Comparison of ENCODE assay signal across 28 cellular contexts in genomic region chr15:70433583-70434288, GRCh38.
DNase-seq lines count a peak whose midpoint lies in the region; ATAC-seq and TF ChIP-seq lines count a peak whose summit lies in the region.
"Had no signal": no experiment of that assay in that cellular context is flagged by ENCODE, and none has a peak within 500 bp of the region (broad histone marks: within the 10 kb centered on the region; RNA-seq: fewer than 3 reads in every experiment).

No MANE protein-coding gene starts in this region.

- H2AFZ ChIP-seq in GM23338 = 0 out of 2 replicates have a peak overlapping the region, but pooled peaks have one; percentile 47
- H2AFZ ChIP-seq in OCI-LY3 (ENCODE audit: low read depth, low read length) = no peak overlapping the region
- H2AFZ ChIP-seq in neural progenitor cell (replicated peaks) = no peak overlapping the region

- H3K27me3 ChIP-seq in GM23338 (ENCODE audit: insufficient read depth) (no peaks in the 10 kb centered on the region), OCI-LY3 (ENCODE audit: low read depth, low read length) (no peaks in the 10 kb centered on the region), neural progenitor cell (no peaks in the 10 kb centered on the region), left ventricle myocardium inferior (ENCODE audit: low read depth) (peaks cover 4% of the 10 kb centered on the region)
- H3K27me3 ChIP-seq: BLaER1 treated with 17β-estradiol and CSF1 and Interleukin-3, amounts not matched to agents 10 nM and 100 nM; heart left ventricle; ovary had no signal

- no peaks in the 10 kb centered on the region for H3F3A ChIP-seq in GM23338 (replicated peaks; ENCODE audit: low read depth)
- H3F3A ChIP-seq in neural progenitor cell (ENCODE audit: low read depth) = peaks cover 43% of the 10 kb centered on the region

- DNase-seq in GM23338 (ENCODE audit: low spot score) = no peak
- DNase-seq in islet precursor cell = peak; percentile 73
- DNase-seq in neural progenitor cell (ENCODE audit: low spot score) = no peak
- DNase-seq in SW480 (ENCODE audit: low spot score) = no peak
- no peak for DNase-seq in left ventricle myocardium inferior
- DNase-seq: activated CD4-positive, CD25-positive, alpha-beta regulatory T cell treated with anti-CD3 and anti-CD28 coated beads, Interleukin-2, amount 50 U/mL, for 72 hours; activated CD8-positive, alpha-beta T cell treated with anti-CD3 and anti-CD28 coated beads for 36 hours; amygdala; COR-L47; effector CD8-positive, alpha-beta T cell; GDM1; heart left ventricle; Kasumi-1; NCI-H187; NCI-H526; ovary; RPMI8226; stimulated activated CD4-positive, alpha-beta T cell treated with anti-CD3 and anti-CD28 coated beads, Interleukin-1b, Interleukin-23, amount 100 ng/mL, for 48 hours; stimulated activated CD8-positive, alpha-beta memory T cell treated with anti-CD3 and anti-CD28 coated beads, Interleukin-4, amount 100 ng/mL, for 48 hours; T-helper 17 cell had no signal

- H3K27ac Mint-ChIP-seq in GM23338 = no peak overlapping the region
- no peak overlapping the region for H3K27ac Mint-ChIP-seq in neural progenitor cell
- H3K27ac Mint-ChIP-seq: activated CD8-positive, alpha-beta T cell treated with anti-CD3 and anti-CD28 coated beads for 36 hours; activated naive CD4-positive, alpha-beta T cell treated with anti-CD3 and anti-CD28 coated beads, Interleukin-2, amount 50 U/mL, for 24 hours; activated T-helper 2 cell treated with anti-CD3 and anti-CD28 coated beads, Interferon-gamma antibody, Interleukin-2, Interleukin-4, amounts not matched to agents 10 μg/mL and 5 μg/mL and 100 μg/mL, durations not matched to agents 14 hours and 24 hours and 36 hours; T-helper 17 cell had no signal

- H3K4me1 ChIP-seq in GM23338 (ENCODE audit: insufficient read depth) (no peaks in the 10 kb centered on the region; the same call in 1 of the 2 replicates), OCI-LY3 (ENCODE audit: low read length) (peaks cover 66% of the 10 kb centered on the region), neural progenitor cell (peaks cover 56% of the 10 kb centered on the region), left ventricle myocardium inferior (peaks cover 38% of the 10 kb centered on the region)
- H3K4me1 ChIP-seq: tibial artery had no signal

- H3K9me3 Mint-ChIP-seq in GM23338 (peaks cover 6% of the 10 kb centered on the region; the same call in 2 of the 3 replicates), neural progenitor cell (peaks cover 11% of the 10 kb centered on the region)
- H3K9me3 Mint-ChIP-seq: activated CD8-positive, alpha-beta T cell treated with anti-CD3 and anti-CD28 coated beads for 36 hours; activated naive CD4-positive, alpha-beta T cell treated with anti-CD3 and anti-CD28 coated beads, Interleukin-2, amount 50 U/mL, for 24 hours; activated T-helper 2 cell treated with anti-CD3 and anti-CD28 coated beads, Interferon-gamma antibody, Interleukin-2, Interleukin-4, amounts not matched to agents 10 μg/mL and 5 μg/mL and 100 μg/mL, durations not matched to agents 14 hours and 24 hours and 36 hours; memory B cell had no signal

- peak in 1 of 2 experiments; percentile 26; a peak in 1 of 4 replicates for TF ChIP-seq CTCF in GM23338 (conservative IDR thresholded peaks at IDR 0.05; ENCODE audit: low read depth in 2 of 2)
- TF ChIP-seq CTCF in OCI-LY3 (IDR thresholded peaks at IDR 0.05; ENCODE audit: low read depth, low read length) = no peak
- TF ChIP-seq CTCF in neural progenitor cell (IDR thresholded peaks at IDR 0.05) = peak; percentile 6
- TF ChIP-seq CTCF in left ventricle myocardium inferior (IDR thresholded peaks at IDR 0.05; ENCODE audit: borderline replicate concordance) = no peak

- H3K36me3 ChIP-seq in GM23338 (ENCODE audit: insufficient read depth) (no peaks in the 10 kb centered on the region), OCI-LY3 (replicated peaks; ENCODE audit: low read depth, low read length) (no peaks in the 10 kb centered on the region), neural progenitor cell (no peaks in the 10 kb centered on the region), left ventricle myocardium inferior (no peaks in the 10 kb centered on the region)
- H3K36me3 ChIP-seq: BLaER1 treated with 17β-estradiol and CSF1 and Interleukin-3, amounts not matched to agents 10 nM and 100 nM; HAP-1; heart left ventricle; ovary; tibial artery had no signal

- H3K27me3 Mint-ChIP-seq in GM23338 (ENCODE audit: insufficient read depth, low read depth, poor library complexity) = peaks cover 14% of the 10 kb centered on the region
- H3K27me3 Mint-ChIP-seq in neural progenitor cell (ENCODE audit: insufficient read depth, low read depth) = peaks cover 5% of the 10 kb centered on the region
- H3K27me3 Mint-ChIP-seq: activated CD8-positive, alpha-beta T cell treated with anti-CD3 and anti-CD28 coated beads for 36 hours; activated naive CD4-positive, alpha-beta T cell treated with anti-CD3 and anti-CD28 coated beads, Interleukin-2, amount 50 U/mL, for 24 hours; memory B cell; T-helper 17 cell had no signal

- H3K36me3 Mint-ChIP-seq in GM23338 (ENCODE audit: low read depth) = no peaks in the 10 kb centered on the region
- H3K36me3 Mint-ChIP-seq in neural progenitor cell = no peaks in the 10 kb centered on the region
- H3K36me3 Mint-ChIP-seq: activated naive CD4-positive, alpha-beta T cell treated with anti-CD3 and anti-CD28 coated beads, Interleukin-2, amount 50 U/mL, for 24 hours; memory B cell had no signal

- H3K9me2 ChIP-seq in GM23338 (ENCODE audit: insufficient read depth) = 0 out of 2 replicates have a peak, but pooled peaks cover 6% of the 10 kb centered on the region

- no peak overlapping the region for H3K4me3 ChIP-seq in GM23338
- H3K4me3 ChIP-seq in OCI-LY3 (ENCODE audit: low read length) = no peak overlapping the region
- no peak overlapping the region for H3K4me3 ChIP-seq in neural progenitor cell
- H3K4me3 ChIP-seq in left ventricle myocardium inferior = no peak overlapping the region
- H3K4me3 ChIP-seq: BLaER1 treated with 17β-estradiol and CSF1 and Interleukin-3, amounts not matched to agents 10 nM and 100 nM; HAP-1; heart left ventricle; ovary; tibial artery had no signal

- intact Hi-C loops in left ventricle myocardium inferior (cut with micrococcal nuclease) = no loop called here

- H3K4me3 Mint-ChIP-seq in GM23338 = no peak overlapping the region
- peak overlapping the region; percentile 36 for H3K4me3 Mint-ChIP-seq in neural progenitor cell
- H3K4me3 Mint-ChIP-seq: activated CD8-positive, alpha-beta T cell treated with anti-CD3 and anti-CD28 coated beads for 36 hours; activated naive CD4-positive, alpha-beta T cell treated with anti-CD3 and anti-CD28 coated beads, Interleukin-2, amount 50 U/mL, for 24 hours; memory B cell; T-helper 17 cell had no signal

- H3K9me3 ChIP-seq in OCI-LY3 (ENCODE audit: insufficient read depth, low read length) (no peaks in the 10 kb centered on the region), neural progenitor cell (ENCODE audit: low read depth) (no peaks in the 10 kb centered on the region), left ventricle myocardium inferior (replicated peaks) (peaks cover 7% of the 10 kb centered on the region)
- H3K9me3 ChIP-seq: HAP-1, ovary had no signal

- ATAC-seq in GM23338 = no peak
- ATAC-seq in HG03139 (IDR thresholded peaks at IDR 0.05; ENCODE audit: unreplicated experiment) = no peak
- ATAC-seq: activated CD8-positive, alpha-beta T cell treated with anti-CD3 and anti-CD28 coated beads for 36 hours; heart left ventricle; T-helper 17 cell had no signal

- H3K27ac ChIP-seq in GM23338 (ENCODE audit: low read depth) (no peak overlapping the region), OCI-LY3 (ENCODE audit: low read length) (peak overlapping the region; percentile 97), neural progenitor cell (no peak overlapping the region), left ventricle myocardium inferior (replicated peaks) (no peak overlapping the region)
- H3K27ac ChIP-seq: BLaER1 treated with 17β-estradiol and CSF1 and Interleukin-3, amounts not matched to agents 10 nM and 100 nM; heart left ventricle; ovary; tibial artery had no signal

- 0 out of 2 replicates have a peak overlapping the region, but pooled peaks have one; percentile 55 for H3K4me2 ChIP-seq in GM23338
- H3K4me2 ChIP-seq in OCI-LY3 (ENCODE audit: low read length) = peak overlapping the region; percentile 86; the same call in 1 of the 2 replicates
- H3K4me2 ChIP-seq in neural progenitor cell = peak overlapping the region; percentile 58
- H3K4me2 ChIP-seq: BLaER1 treated with 17β-estradiol and CSF1 and Interleukin-3, amounts not matched to agents 10 nM and 100 nM had no signal

- H4K20me1 ChIP-seq in GM23338 (replicated peaks; ENCODE audit: insufficient read depth) (no peaks in the 10 kb centered on the region), OCI-LY3 (ENCODE audit: insufficient read depth, low read length) (no peaks in the 10 kb centered on the region), neural progenitor cell (ENCODE audit: low read depth) (peaks cover 14% of the 10 kb centered on the region)
- H4K20me1 ChIP-seq: BLaER1 treated with 17β-estradiol and CSF1 and Interleukin-3, amounts not matched to agents 10 nM and 100 nM had no signal

- H3K79me2 ChIP-seq in GM23338 (replicated peaks; ENCODE audit: insufficient read depth) (no peaks in the 10 kb centered on the region), OCI-LY3 (ENCODE audit: low read length) (no peaks in the 10 kb centered on the region), neural progenitor cell (ENCODE audit: low read depth) (no peaks in the 10 kb centered on the region)

- peaks cover 16% of the 10 kb centered on the region for H3K4me1 Mint-ChIP-seq in GM23338
- H3K4me1 Mint-ChIP-seq in neural progenitor cell = peaks cover 51% of the 10 kb centered on the region

- H3K9ac ChIP-seq in OCI-LY3 (ENCODE audit: low read length) (no peak overlapping the region; the same call in 1 of the 2 replicates), neural progenitor cell (no peak overlapping the region)
- H3K9ac ChIP-seq: BLaER1 treated with 17β-estradiol and CSF1 and Interleukin-3, amounts not matched to agents 10 nM and 100 nM had no signal

TF ChIP-seq in GM23338, 12 proteins besides CTCF, POLR2A, EP300 and RAD21:
- no peak for TF ChIP-seq EZH2phosphoT487 (IDR thresholded peaks at IDR 0.05; ENCODE audit: unreplicated experiment)
- TF ChIP-seq EZH2 (IDR thresholded peaks at IDR 0.05; ENCODE audit: low read depth, unreplicated experiment) = no peak
- no peak for TF ChIP-seq ZNF331 (CRISPR knock-in tag; IDR thresholded peaks at IDR 0.05; ENCODE audit: low read depth)
TF ChIP-seq in GM23338: peak in this region for 0.
